Comparison of ENCODE assay signal across 9 cellular contexts in genomic region chr5:32707394-32707997, GRCh38. TPM values are rescaled to one million over a fixed set of nuclear protein-coding genes. Genes with fewer than 3 reads are reported as not detected.
DNase-seq lines count a peak whose midpoint lies in the region; ATAC-seq, FAIRE-seq and TF ChIP-seq lines count a peak whose summit lies in the region.
"Had no signal": no experiment of that assay in that cellular context is flagged by ENCODE, and none has a peak within 500 bp of the region (broad histone marks: within the 10 kb centered on the region; RNA-seq: fewer than 3 reads in every experiment).

No MANE protein-coding gene starts in this region.

- no peak overlapping the region for H3K4me3 Mint-ChIP-seq in activated CD4-positive, alpha-beta T cell treated with anti-CD3 and anti-CD28 coated beads, Interleukin-2, amount 10 ng/mL, durations not matched to agents 24 days and 14 days

- no peak overlapping the region for H3K27ac ChIP-seq in HEK293 (ENCODE audit: extremely low read depth, low read depth, low read length)

- H3K4me1 Mint-ChIP-seq in activated CD4-positive, alpha-beta T cell treated with anti-CD3 and anti-CD28 coated beads, Interleukin-2, amount 10 ng/mL, durations not matched to agents 24 days and 14 days = peaks cover 18% of the 10 kb centered on the region

- H3K9me3 ChIP-seq in HEK293 (ENCODE audit: control insufficient read depth, insufficient read depth, low read depth, low read length) = no peaks in the 10 kb centered on the region

- DNase-seq in AG08395 (ENCODE audit: low spot score) = peak; percentile 30
- DNase-seq in SW480 (ENCODE audit: low spot score) = peak; percentile 18
- no peak for DNase-seq in activated CD4-positive, alpha-beta T cell treated with anti-CD3 and anti-CD28 coated beads, Interleukin-2, amount 10 ng/mL, durations not matched to agents 24 days and 14 days
- no peak for DNase-seq in effector CD4-positive, alpha-beta T cell
- DNase-seq: naive B cell had no signal

- H3K4me1 ChIP-seq in HEK293 (ENCODE audit: control insufficient read depth, insufficient read depth, low read length) = peaks cover 5% of the 10 kb centered on the region; the same call in 1 of the 2 replicates

- FAIRE-seq in islet of Langerhans (lab: Jason Lieb, UNC) = peak; percentile 38

- CTCF ChIA-PET in HEK293 (lab: Yijun Ruan, JAX) = interaction anchor here (0.6 to 2.5 kb wide), 24 partner anchors 9 to 958 kb away, joined by 3 to 16 read pairs (median 3); no protein-coding TSS in a partner anchor

- H3K36me3 ChIP-seq in HEK293 (ENCODE audit: control insufficient read depth in 2 of 2, insufficient read depth in 1 of 2, low read length in 2 of 2) = no peaks in the 10 kb centered on the region

- H3K27ac Mint-ChIP-seq in activated CD4-positive, alpha-beta T cell treated with anti-CD3 and anti-CD28 coated beads, Interleukin-2, amount 10 ng/mL, durations not matched to agents 24 days and 14 days = no peak overlapping the region
- H3K27ac Mint-ChIP-seq: naive B cell had no signal

- H3K9me3 Mint-ChIP-seq in activated CD4-positive, alpha-beta T cell treated with anti-CD3 and anti-CD28 coated beads, Interleukin-2, amount 10 ng/mL, durations not matched to agents 24 days and 14 days = no peaks in the 10 kb centered on the region

- intact Hi-C loops in activated CD4-positive, alpha-beta T cell treated with anti-CD3 and anti-CD28 coated beads, Interleukin-2, amount 10 ng/mL, durations not matched to agents 24 days and 14 days (cut with micrococcal nuclease) = no loop called here

- ATAC-seq in esophagus mucosa (no peak), HG02588 (IDR thresholded peaks at IDR 0.05; ENCODE audit: unreplicated experiment) (no peak)

- no peak overlapping the region for H3K4me3 ChIP-seq in HEK293 (ENCODE audit: low read depth, low read length)

- POLR2A ChIA-PET in HEK293 (lab: Yijun Ruan, JAX) = interaction anchor here (0.7 kb wide), 1 partner anchor 532 kb away, joined by 5 read pairs; no protein-coding TSS in a partner anchor

- peaks cover 2% of the 10 kb centered on the region for H3K36me3 Mint-ChIP-seq in activated CD4-positive, alpha-beta T cell treated with anti-CD3 and anti-CD28 coated beads, Interleukin-2, amount 10 ng/mL, durations not matched to agents 24 days and 14 days (ENCODE audit: low read depth)
- H3K36me3 Mint-ChIP-seq: naive B cell had no signal

- no peak for TF ChIP-seq CTCF in HEK293 (tag by site-specific recombination; IDR thresholded peaks at IDR 0.05)

- H3K27me3 Mint-ChIP-seq in activated CD4-positive, alpha-beta T cell treated with anti-CD3 and anti-CD28 coated beads, Interleukin-2, amount 10 ng/mL, durations not matched to agents 24 days and 14 days = peaks cover 47% of the 10 kb centered on the region

TF ChIP-seq in HEK293, 187 proteins besides CTCF, POLR2A, EP300 and RAD21:
- peak; percentile 64 for TF ChIP-seq ZNF654 (tag by site-specific recombination; IDR thresholded peaks at IDR 0.05; ENCODE audit: low read depth)
- TF ChIP-seq ZNF660 (tag by site-specific recombination; IDR thresholded peaks at IDR 0.05) = 0 out of 2 replicates have a peak, but pooled peaks have one; percentile 33
- TF ChIP-seq GLI2 (tag by site-specific recombination; IDR thresholded peaks at IDR 0.05; ENCODE audit: borderline replicate concordance, low read depth) = no peak
- no peak for TF ChIP-seq SALL2 (tag by site-specific recombination; IDR thresholded peaks at IDR 0.05; ENCODE audit: borderline replicate concordance)
- TF ChIP-seq, protein P1, sequence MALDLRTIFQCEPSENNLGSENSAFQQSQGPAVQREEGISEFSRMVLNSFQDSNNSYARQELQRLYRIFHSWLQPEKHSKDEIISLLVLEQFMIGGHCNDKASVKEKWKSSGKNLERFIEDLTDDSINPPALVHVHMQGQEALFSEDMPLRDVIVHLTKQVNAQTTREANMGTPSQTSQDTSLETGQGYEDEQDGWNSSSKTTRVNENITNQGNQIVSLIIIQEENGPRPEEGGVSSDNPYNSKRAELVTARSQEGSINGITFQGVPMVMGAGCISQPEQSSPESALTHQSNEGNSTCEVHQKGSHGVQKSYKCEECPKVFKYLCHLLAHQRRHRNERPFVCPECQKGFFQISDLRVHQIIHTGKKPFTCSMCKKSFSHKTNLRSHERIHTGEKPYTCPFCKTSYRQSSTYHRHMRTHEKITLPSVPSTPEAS (tag by site-specific recombination; IDR thresholded peaks at IDR 0.05) = no peak
- TF ChIP-seq ZNF202 (tag by site-specific recombination; IDR thresholded peaks at IDR 0.05; ENCODE audit: borderline replicate concordance) = no peak
- TF ChIP-seq, protein P2, sequence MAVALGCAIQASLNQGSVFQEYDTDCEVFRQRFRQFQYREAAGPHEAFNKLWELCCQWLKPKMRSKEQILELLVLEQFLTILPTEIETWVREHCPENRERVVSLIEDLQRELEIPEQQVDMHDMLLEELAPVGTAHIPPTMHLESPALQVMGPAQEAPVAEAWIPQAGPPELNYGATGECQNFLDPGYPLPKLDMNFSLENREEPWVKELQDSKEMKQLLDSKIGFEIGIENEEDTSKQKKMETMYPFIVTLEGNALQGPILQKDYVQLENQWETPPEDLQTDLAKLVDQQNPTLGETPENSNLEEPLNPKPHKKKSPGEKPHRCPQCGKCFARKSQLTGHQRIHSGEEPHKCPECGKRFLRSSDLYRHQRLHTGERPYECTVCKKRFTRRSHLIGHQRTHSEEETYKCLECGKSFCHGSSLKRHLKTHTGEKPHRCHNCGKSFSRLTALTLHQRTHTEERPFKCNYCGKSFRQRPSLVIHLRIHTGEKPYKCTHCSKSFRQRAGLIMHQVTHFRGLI (tag by site-specific recombination; IDR thresholded peaks at IDR 0.05) = no peak
- TF ChIP-seq ZBTB7A (tag by site-specific recombination; IDR thresholded peaks at IDR 0.05; ENCODE audit: low read depth) = no peak

RNA-seq across cellular contexts. Expression of gene NPR3, which starts 3.6 kb away (rescaled TPM):
- 12.6 TPM for total RNA-seq in esophagus mucosa
- 0.07 TPM in 1 of 2 replicates, not detected in the other for total RNA-seq in activated CD4-positive, alpha-beta T cell treated with anti-CD3 and anti-CD28 coated beads, Interleukin-2, amount 10 ng/mL, durations not matched to agents 24 days and 14 days

Comparison
In these comparisons a context has a peak if more than half of its experiments do, and no peak if none do; other contexts are left out.
1. DNase-seq: peak in AG08395 (single experiment) and SW480 (single experiment); none in activated CD4-positive, alpha-beta T cell treated with anti-CD3 and anti-CD28 coated beads, Interleukin-2, amount 10 ng/mL, durations not matched to agents 24 days and 14 days (single experiment) and effector CD4-positive, alpha-beta T cell (single experiment).
2. RNA of gene NPR3, which starts 3.6 kb away (total RNA-seq): 12.6 TPM in esophagus mucosa (single experiment); 0.07 TPM in activated CD4-positive, alpha-beta T cell treated with anti-CD3 and anti-CD28 coated beads, Interleukin-2, amount 10 ng/mL, durations not matched to agents 24 days and 14 days; every median in the first group is over 10 times any median in the second.